In genomic region chr12:11555743-11556625, GRCh38 we compare ENCODE assay signal across 10 cellular contexts.
DNase-seq lines count a peak whose midpoint lies in the region; ATAC-seq and TF ChIP-seq lines count a peak whose summit lies in the region.
"Had no signal": no experiment of that assay in that cellular context is flagged by ENCODE, and none has a peak within 500 bp of the region (broad histone marks: within the 10 kb centered on the region; RNA-seq: fewer than 3 reads in every experiment).

No MANE protein-coding gene starts in this region.

- no peaks in the 10 kb centered on the region for H3K9me3 Mint-ChIP-seq in activated T-cell treated with anti-CD3 and anti-CD28 coated beads, Interleukin-2, amount 50 U/mL, for 4 hours
- no peaks in the 10 kb centered on the region for H3K9me3 Mint-ChIP-seq in T-helper 2 cell treated with Interferon-gamma antibody and Interleukin-4, amounts not matched to agents 5 μg/mL and 100 μg/mL, for 36 hours

- no peak overlapping the region for H3K9ac ChIP-seq in mammary epithelial cell (ENCODE audit: insufficient read depth, low read length)

- peaks cover 21% of the 10 kb centered on the region for H3K4me1 Mint-ChIP-seq in activated T-cell treated with anti-CD3 and anti-CD28 coated beads, Interleukin-2, amount 50 U/mL, for 4 hours (ENCODE audit: low read depth)
- H3K4me1 Mint-ChIP-seq in T-helper 2 cell treated with Interferon-gamma antibody and Interleukin-4, amounts not matched to agents 5 μg/mL and 100 μg/mL, for 36 hours (ENCODE audit: low read depth): peaks cover 24% of the 10 kb centered on the region

- no peaks in the 10 kb centered on the region for H3K79me2 ChIP-seq in mammary epithelial cell (ENCODE audit: insufficient read depth, low read length)

- POLR2A ChIA-PET in GM10248 (lab: Yijun Ruan, JAX): no interaction called here

- no peaks in the 10 kb centered on the region for H3K9me3 ChIP-seq in heart right ventricle
- H3K9me3 ChIP-seq in thyroid gland: no peaks in the 10 kb centered on the region
- no peaks in the 10 kb centered on the region for H3K9me3 ChIP-seq in mammary epithelial cell (replicated peaks; ENCODE audit: insufficient read depth, low read length)
- H3K9me3 ChIP-seq in WERI-Rb-1 (ENCODE audit: severe bottlenecking): no peaks in the 10 kb centered on the region

- H3K27ac Mint-ChIP-seq in T-helper 2 cell treated with Interferon-gamma antibody and Interleukin-4, amounts not matched to agents 5 μg/mL and 100 μg/mL, for 36 hours: peak overlapping the region; percentile 65

- H4K20me1 ChIP-seq in mammary epithelial cell (ENCODE audit: insufficient read depth, low read length): no peaks in the 10 kb centered on the region

- H3K27me3 Mint-ChIP-seq in activated T-cell treated with anti-CD3 and anti-CD28 coated beads, Interleukin-2, amount 50 U/mL, for 4 hours (ENCODE audit: low read depth): peaks cover 2% of the 10 kb centered on the region
- H3K27me3 Mint-ChIP-seq in T-helper 2 cell treated with Interferon-gamma antibody and Interleukin-4, amounts not matched to agents 5 μg/mL and 100 μg/mL, for 36 hours (ENCODE audit: low read depth): peaks cover 63% of the 10 kb centered on the region

- DNase-seq in activated T-cell treated with anti-CD3 and anti-CD28 coated beads, Interleukin-2, amount 50 U/mL, for 4 hours: no peak
- no peak for DNase-seq in activated T-cell treated with anti-CD3 and anti-CD28 coated beads, Interleukin-2, amount 50 U/mL, for 1 hour
- DNase-seq in T-helper 2 cell treated with Interferon-gamma antibody and Interleukin-4, amounts not matched to agents 5 μg/mL and 100 μg/mL, for 36 hours (ENCODE audit: low spot score): peak; percentile 62
- no peak for DNase-seq in heart right ventricle
- DNase-seq in thyroid gland: peak; percentile 23 to 34
- no peak for DNase-seq in mammary epithelial cell
- DNase-seq in GM10248 (ENCODE audit: extremely low spot score): no peak
- no peak for DNase-seq in WERI-Rb-1
- DNase-seq: foreskin melanocyte, NCI-H187 had no signal

- H3K4me3 ChIP-seq in heart right ventricle (peak overlapping the region in 6 of 10 donors; percentile 12 to 40 (median 30)), thyroid gland (replicated peaks in 1 of 3) (no peak overlapping the region), mammary epithelial cell (replicated peaks in 1 of 3; ENCODE audit: insufficient read depth in 1 of 3, low read depth in 2 of 3, low read length in 3 of 3) (no peak overlapping the region), WERI-Rb-1 (ENCODE audit: low read depth, low read length) (no peak overlapping the region)

- in situ Hi-C loops in mammary epithelial cell (cut with MboI; ENCODE audit: low sequenced_read_pairs in 2 of 2): loop anchor here (10.0 to 25.0 kb wide), 5 partner anchors 469 to 1156 kb away; partner anchors contain the start of genes CDKN1B (in 1 of the 2) and GPR19 (in 1 of the 2)

- peak; percentile 76 to 85 for ATAC-seq in activated T-cell treated with anti-CD3 and anti-CD28 coated beads, Interleukin-2, amount 50 U/mL, for 4 hours
- ATAC-seq in heart right ventricle: peak in 6 of 8 donors; percentile 26 to 64 (median 38)

- H3K4me1 ChIP-seq in heart right ventricle (peaks cover 0 to 15% (median 3%) of the 10 kb centered on the region in 9 donors), thyroid gland (peaks cover 0 to 10% of the 10 kb centered on the region in 2 donors), mammary epithelial cell (ENCODE audit: insufficient read depth, low read length) (no peaks in the 10 kb centered on the region)

- H2AFZ ChIP-seq in mammary epithelial cell (ENCODE audit: low read depth, low read length): no peak overlapping the region

- H3K36me3 Mint-ChIP-seq in activated T-cell treated with anti-CD3 and anti-CD28 coated beads, Interleukin-2, amount 50 U/mL, for 4 hours (ENCODE audit: insufficient read depth): no peaks in the 10 kb centered on the region
- no peaks in the 10 kb centered on the region for H3K36me3 Mint-ChIP-seq in T-helper 2 cell treated with Interferon-gamma antibody and Interleukin-4, amounts not matched to agents 5 μg/mL and 100 μg/mL, for 36 hours (ENCODE audit: low read depth)

- CTCF ChIA-PET in mammary epithelial cell (lab: Charles Lee; ENCODE audit: low non-redundant PET): no interaction called here
- CTCF ChIA-PET in GM10248 (lab: Yijun Ruan, JAX): interaction anchor here (1.0 to 5.0 kb wide), 12 partner anchors 8 to 523 kb away, joined by 3 to 32 read pairs (median 4); no protein-coding TSS in a partner anchor

- peak overlapping the region; percentile 29 for H3K4me3 Mint-ChIP-seq in activated T-cell treated with anti-CD3 and anti-CD28 coated beads, Interleukin-2, amount 50 U/mL, for 4 hours
- peak overlapping the region; percentile 84 for H3K4me3 Mint-ChIP-seq in T-helper 2 cell treated with Interferon-gamma antibody and Interleukin-4, amounts not matched to agents 5 μg/mL and 100 μg/mL, for 36 hours

- no peaks in the 10 kb centered on the region for H3K27me3 ChIP-seq in heart right ventricle
- H3K27me3 ChIP-seq in thyroid gland: no peaks in the 10 kb centered on the region
- no peaks in the 10 kb centered on the region for H3K27me3 ChIP-seq in mammary epithelial cell (ENCODE audit: insufficient read depth, low read length)
- no peaks in the 10 kb centered on the region for H3K27me3 ChIP-seq in WERI-Rb-1 (ENCODE audit: insufficient read depth, low read depth, severe bottlenecking)

- intact Hi-C loops in heart right ventricle (cut with DNase I) (no loop called here), thyroid gland (cut with DNase I) (no loop called here), mammary epithelial cell (cut with micrococcal nuclease) (loop anchor here (10.0 kb wide), 1 partner anchor 779 kb away; no protein-coding TSS in a partner anchor)

- TF ChIP-seq CTCF in heart right ventricle (IDR thresholded peaks at IDR 0.05) (no peak), thyroid gland (IDR thresholded peaks at IDR 0.05) (no peak), mammary epithelial cell (conservative IDR thresholded peaks at IDR 0.05 in 1 of 2, IDR thresholded peaks at IDR 0.05 in 1 of 2; ENCODE audit: extremely low read depth in 1 of 2, insufficient read depth in 1 of 2, low read depth in 1 of 2, low read length in 2 of 2) (no peak), GM10248 (IDR thresholded peaks at IDR 0.05; ENCODE audit: control extremely low read depth, extremely low read depth, low read depth, missing control alignments) (no peak), WERI-Rb-1 (IDR thresholded peaks at IDR 0.05; ENCODE audit: low read depth, low read length) (no peak)

- H3K27ac ChIP-seq in heart right ventricle (no peak overlapping the region), thyroid gland (no peak overlapping the region), mammary epithelial cell (ENCODE audit: insufficient read depth, low read depth, low read length) (no peak overlapping the region), WERI-Rb-1 (no peak overlapping the region)

- no peak for TF ChIP-seq POLR2A in thyroid gland (IDR thresholded peaks at IDR 0.05)

- H3K4me2 ChIP-seq in mammary epithelial cell (ENCODE audit: insufficient read depth, low read depth, low read length): no peak overlapping the region

- no TSS peak for BruUV-seq in mammary epithelial cell (replicated peaks; lab: Mats Ljungman, UMichigan)

- H3K36me3 ChIP-seq in heart right ventricle: no peaks in the 10 kb centered on the region
- H3K36me3 ChIP-seq in thyroid gland: no peaks in the 10 kb centered on the region
- no peaks in the 10 kb centered on the region for H3K36me3 ChIP-seq in mammary epithelial cell (ENCODE audit: insufficient read depth, low read length)
- no peaks in the 10 kb centered on the region for H3K36me3 ChIP-seq in WERI-Rb-1

- dilution Hi-C loops in mammary epithelial cell (cut with HindIII; ENCODE audit: low sequenced_read_pairs): no loop called here

- WGBS in heart right ventricle, 2 donors: 51 to 61% methylated on average over 11 of the region's 11 CpGs
- 30 to 49% methylated on average over 11 of the region's 11 CpGs for WGBS in thyroid gland, 2 donors
- WGBS in mammary epithelial cell (ENCODE audit: low coverage, missing lambda C conversion rate): 73% methylated on average over 11 of the region's 11 CpGs

Comparison
In these comparisons a context has a peak if more than half of its experiments do, and no peak if none do; other contexts are left out.
1. DNase-seq: peak in T-helper 2 cell treated with Interferon-gamma antibody and Interleukin-4, amounts not matched to agents 5 μg/mL and 100 μg/mL, for 36 hours (single experiment) and thyroid gland (2 of 2); none in activated T-cell treated with anti-CD3 and anti-CD28 coated beads, Interleukin-2, amount 50 U/mL, for 4 hours (single experiment), activated T-cell treated with anti-CD3 and anti-CD28 coated beads, Interleukin-2, amount 50 U/mL, for 1 hour (single experiment), heart right ventricle (0 of 2), mammary epithelial cell (single experiment), GM10248 (single experiment) and WERI-Rb-1 (single experiment).
2. H3K4me3 ChIP-seq: peak in heart right ventricle (6 of 10); none in thyroid gland (0 of 3), mammary epithelial cell (0 of 3) and WERI-Rb-1 (single experiment).